In the genomic region with DNA sequence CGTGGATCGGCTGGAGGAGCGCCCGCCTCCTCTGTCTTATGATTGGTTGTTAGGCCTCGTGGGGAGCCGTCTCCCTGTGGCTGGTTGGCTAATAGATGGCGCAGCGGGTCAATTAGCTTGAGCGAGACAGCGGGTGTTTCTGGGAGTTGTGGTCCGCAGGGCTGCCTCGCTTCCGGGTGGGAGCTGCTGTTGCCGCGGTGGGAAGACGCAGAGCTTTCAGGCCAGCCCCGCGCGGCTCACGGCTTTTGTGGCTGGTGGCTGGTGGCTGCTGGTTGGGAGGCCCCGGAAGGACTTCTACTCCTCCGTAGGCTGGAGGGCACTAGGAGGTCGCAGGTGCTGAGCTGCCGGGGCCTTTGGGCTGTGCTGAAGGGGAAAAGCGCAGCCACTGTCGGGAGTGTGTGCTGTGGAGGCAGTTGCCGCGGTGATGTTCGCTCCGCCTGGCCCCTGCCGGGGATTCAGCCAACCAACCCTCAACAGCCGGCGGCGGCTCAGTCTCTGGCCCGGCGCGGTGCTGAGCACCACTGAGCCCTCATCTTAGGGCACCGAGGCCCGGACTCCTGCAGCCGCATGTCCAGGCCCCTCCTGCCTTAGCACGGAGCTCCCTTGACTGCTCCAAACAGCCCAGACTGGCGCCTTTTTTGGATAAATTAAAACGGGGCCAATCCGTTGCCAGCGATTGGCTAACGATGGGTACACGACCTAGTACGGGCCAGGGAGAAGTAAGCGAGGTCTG, we compare ENCODE assay signal across 8 cellular contexts.
DNase-seq lines count a peak whose midpoint lies in the region; ATAC-seq and TF ChIP-seq lines count a peak whose summit lies in the region.

No MANE protein-coding gene starts in this region.

- peak overlapping the region; percentile 82 for H3K4me3 ChIP-seq in AG09309 (ENCODE audit: control insufficient read depth, low read depth, low read length)

- ATAC-seq in GM19023 (IDR thresholded peaks at IDR 0.05; ENCODE audit: unreplicated experiment) (peak; percentile 83), HG03196 (IDR thresholded peaks at IDR 0.05; ENCODE audit: unreplicated experiment) (peak; percentile 89)

- peak; percentile 9 for TF ChIP-seq CTCF in AG09309 (IDR thresholded peaks at IDR 0.05; ENCODE audit: control insufficient read depth, insufficient read depth, low read depth, low read length, missing control alignments)

- DNase-seq in AG09309 (ENCODE audit: low read depth) (peak; percentile 86), NCI-H226 (peak; percentile 82), cerebellar cortex (ENCODE audit: low spot score) (peak; percentile 99), islet precursor cell (peak; percentile 99)
- DNase-seq in activated CD4-positive, CD25-positive, alpha-beta regulatory T cell (lab: John Stamatoyannopoulos, UW) = peak; percentile 76 to 90 (median 86)
- DNase-seq in stimulated activated CD4-positive, alpha-beta T cell treated with anti-CD3 and anti-CD28 coated beads, Interleukin-12 subunit alpha, Interleukin-12 subunit beta, amount 100 ng/mL, for 4 hours = peak; percentile 89

Comparison
In these comparisons a context has a peak if more than half of its experiments do, and no peak if none do; other contexts are left out.
1. Peak in every context shown above with its lines: DNase-seq, ATAC-seq and H3K4me3 ChIP-seq.